In genomic region chr5:96896806-96897205, GRCh38 we compare ENCODE assay signal across 9 cellular contexts. TPM values are rescaled to one million over a fixed set of nuclear protein-coding genes. Genes with fewer than 3 reads are reported as not detected.
DNase-seq lines count a peak whose midpoint lies in the region; ATAC-seq lines count a peak whose summit lies in the region.
"Had no signal": no experiment of that assay in that cellular context is flagged by ENCODE, and none has a peak within 500 bp of the region (broad histone marks: within the 10 kb centered on the region; RNA-seq: fewer than 3 reads in every experiment).

No MANE protein-coding gene starts in this region.

- ATAC-seq in GM18873 (IDR thresholded peaks at IDR 0.05; ENCODE audit: low FRiP score, unreplicated experiment), result peak; percentile 87
- ATAC-seq in HG02642 (IDR thresholded peaks at IDR 0.05; ENCODE audit: poor library complexity, unreplicated experiment), result peak; percentile 94
- peak; percentile 94 to 96 for ATAC-seq in naive B cell (ENCODE audit: low read depth in 2 of 2)

- H3K4me1 Mint-ChIP-seq in naive B cell, result peaks cover 35 to 53% (median 40%) of the 10 kb centered on the region in 3 donors

- peak; percentile 71 to 93 for DNase-seq in NOMO-1 (lab: John Stamatoyannopoulos, UW; ENCODE audit: unreplicated experiment in 2 of 2)
- peak; percentile 83 for DNase-seq in naive B cell
- DNase-seq in AG08395 (ENCODE audit: low spot score), result no peak
- no peak for DNase-seq in cerebellar cortex (ENCODE audit: low spot score)
- DNase-seq in stimulated activated naive CD4-positive, alpha-beta T cell (lab: John Stamatoyannopoulos, UW), result no peak
- DNase-seq in cerebellum (ENCODE audit: low spot score), result no peak

- H3K9me3 Mint-ChIP-seq in naive B cell, result no peaks in the 10 kb centered on the region

- H3K27ac Mint-ChIP-seq in naive B cell, result peak overlapping the region; percentile 98 to 100 (median 99)

- H3K4me3 Mint-ChIP-seq in naive B cell, result peak overlapping the region; percentile 77 to 97 (median 88)

- no peaks in the 10 kb centered on the region for H3K27me3 Mint-ChIP-seq in naive B cell

- H3K36me3 Mint-ChIP-seq in naive B cell, result peaks cover 47 to 48% of the 10 kb centered on the region in 2 donors

RNA-seq across cellular contexts. Expression of gene ERAP2, which starts 20.5 kb away (rescaled TPM):
- polyA plus RNA-seq in naive B cell (ENCODE audit: low read depth in 6 of 6), result 10 to 100 TPM in 5 of 6 donors, 1 to 10 TPM in 1; 9.9 to 98.7 (median 15.5) TPM
- 3.8 TPM for total RNA-seq in cerebellum
- polyA plus RNA-seq: neural cell had no signal

RNA-seq across cellular contexts. Expression of gene LNPEP, which starts 39.1 kb away (rescaled TPM):
- polyA plus RNA-seq in naive B cell (ENCODE audit: low read depth in 6 of 6), result 10 to 100 TPM; 17.3 to 50.9 (median 44.3) TPM
- 47.7 TPM for total RNA-seq in cerebellum

Comparison
In these comparisons a context has a peak if more than half of its experiments do, and no peak if none do; other contexts are left out.
1. DNase-seq: peak in NOMO-1 (2 of 2) and naive B cell (single experiment); none in AG08395 (single experiment), cerebellar cortex (single experiment), stimulated activated naive CD4-positive, alpha-beta T cell (0 of 6) and cerebellum (single experiment).
2. Peak in every context shown above with its lines, with median percentiles within 50 percentile points of each other: ATAC-seq.